In the genomic region with DNA sequence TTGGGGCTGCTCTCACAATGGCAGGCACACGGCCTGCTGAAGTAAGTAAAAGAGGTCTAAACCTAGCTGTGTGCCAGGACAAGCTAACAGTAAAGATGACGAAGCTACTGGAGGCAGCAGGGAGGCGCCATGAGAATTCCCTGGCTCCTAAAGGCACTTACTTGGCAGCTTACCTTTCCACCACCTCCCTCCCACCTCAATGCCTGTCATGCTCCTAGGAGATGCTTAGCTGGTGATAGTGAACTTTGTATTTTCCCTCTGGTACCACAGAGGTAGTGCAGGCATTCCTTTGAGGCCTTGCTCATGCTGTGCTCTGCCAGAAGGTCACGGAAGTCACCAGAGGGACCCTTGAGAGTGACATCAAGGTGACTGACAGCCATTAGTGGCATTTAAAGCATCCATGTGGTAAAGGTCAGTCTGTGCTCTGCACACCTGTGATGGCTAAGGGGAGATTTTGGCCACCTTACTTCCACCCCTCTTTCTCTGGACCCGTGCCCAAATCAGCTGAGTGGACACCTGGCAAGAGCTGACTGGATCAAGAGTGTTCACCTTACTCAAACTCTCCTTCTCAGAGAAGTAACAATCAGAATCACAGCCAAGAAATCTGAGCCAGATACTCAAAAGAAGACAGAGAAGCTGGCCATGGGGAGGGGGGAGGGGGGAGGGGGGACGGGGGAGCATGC, we compare ENCODE assay signal across 1 cellular context.
TF ChIP-seq lines count a peak whose summit lies in the region.

No MANE protein-coding gene starts in this region.

TF ChIP-seq in SK-N-SH, 30 proteins besides CTCF, POLR2A, EP300 and RAD21 (continued from another document):
- no peak for TF ChIP-seq ZBTB33 (IDR thresholded peaks at IDR 0.05; ENCODE audit: borderline replicate concordance, low read depth)
- TF ChIP-seq SIN3A (IDR thresholded peaks at IDR 0.05; ENCODE audit: borderline replicate concordance, low read depth, low read length), result no peak
- TF ChIP-seq, protein P1, sequence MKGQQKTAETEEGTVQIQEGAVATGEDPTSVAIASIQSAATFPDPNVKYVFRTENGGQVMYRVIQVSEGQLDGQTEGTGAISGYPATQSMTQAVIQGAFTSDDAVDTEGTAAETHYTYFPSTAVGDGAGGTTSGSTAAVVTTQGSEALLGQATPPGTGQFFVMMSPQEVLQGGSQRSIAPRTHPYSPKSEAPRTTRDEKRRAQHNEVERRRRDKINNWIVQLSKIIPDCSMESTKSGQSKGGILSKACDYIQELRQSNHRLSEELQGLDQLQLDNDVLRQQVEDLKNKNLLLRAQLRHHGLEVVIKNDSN (IDR thresholded peaks at IDR 0.05; ENCODE audit: borderline replicate concordance, low read depth), result no peak
- no peak for TF ChIP-seq IRF3 (IDR thresholded peaks at IDR 0.05; ENCODE audit: low read depth, low read length)
- TF ChIP-seq, protein P2, sequence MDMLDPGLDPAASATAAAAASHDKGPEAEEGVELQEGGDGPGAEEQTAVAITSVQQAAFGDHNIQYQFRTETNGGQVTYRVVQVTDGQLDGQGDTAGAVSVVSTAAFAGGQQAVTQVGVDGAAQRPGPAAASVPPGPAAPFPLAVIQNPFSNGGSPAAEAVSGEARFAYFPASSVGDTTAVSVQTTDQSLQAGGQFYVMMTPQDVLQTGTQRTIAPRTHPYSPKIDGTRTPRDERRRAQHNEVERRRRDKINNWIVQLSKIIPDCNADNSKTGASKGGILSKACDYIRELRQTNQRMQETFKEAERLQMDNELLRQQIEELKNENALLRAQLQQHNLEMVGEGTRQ (IDR thresholded peaks at IDR 0.05; ENCODE audit: borderline replicate concordance, low read depth, low read length), result no peak
- TF ChIP-seq SMC3 (IDR thresholded peaks at IDR 0.05; ENCODE audit: low read depth, low read length), result no peak
- no peak for TF ChIP-seq RXRA (IDR thresholded peaks at IDR 0.05; ENCODE audit: borderline replicate concordance, low read depth)
- TF ChIP-seq NRF1 (IDR thresholded peaks at IDR 0.05; ENCODE audit: low read depth, low read length), result no peak
- TF ChIP-seq FOXM1 (IDR thresholded peaks at IDR 0.05; ENCODE audit: low read depth), result no peak
TF ChIP-seq in SK-N-SH: peak in this region for 0.
